In genomic region chr7:107596881-107597581, GRCh38 we compare ENCODE assay signal across 1 cellular context.
TF ChIP-seq lines count a peak whose summit lies in the region.

No MANE protein-coding gene starts in this region.

TF ChIP-seq in WTC11, 78 proteins besides CTCF, POLR2A, EP300 and RAD21 (continued from another document):
- no peak for TF ChIP-seq STAT6 (CRISPR knock-in tag; conservative IDR thresholded peaks at IDR 0.05; ENCODE audit: low read depth)
- no peak for TF ChIP-seq ZNF219 (CRISPR knock-in tag; IDR thresholded peaks at IDR 0.05; ENCODE audit: borderline replicate concordance)
- TF ChIP-seq GTF2I (CRISPR knock-in tag; conservative IDR thresholded peaks at IDR 0.05), result no peak
- TF ChIP-seq E2F5 (CRISPR knock-in tag; IDR thresholded peaks at IDR 0.05), result no peak
- no peak for TF ChIP-seq ZBTB43 (CRISPR knock-in tag; IDR thresholded peaks at IDR 0.05)
- no peak for TF ChIP-seq MYBL2 (CRISPR knock-in tag; IDR thresholded peaks at IDR 0.05)
